5 cellular contexts compared by ENCODE assay signal in genomic region chr10:45756065-45756464, GRCh38. TPM values are rescaled to one million over a fixed set of nuclear protein-coding genes. Genes with fewer than 3 reads are reported as not detected.
DNase-seq lines count a peak whose midpoint lies in the region; ATAC-seq and TF ChIP-seq lines count a peak whose summit lies in the region.
"Not testable (repeated sequence)": the region's sequence is repeated elsewhere in the genome, so short reads cannot be mapped to it uniquely, and the experiment has no call there.

No MANE protein-coding gene starts in this region.

- not testable (repeated sequence) for H3K4me3 ChIP-seq in heart right ventricle

- not testable (repeated sequence) for TF ChIP-seq CTCF in foreskin keratinocyte (conservative IDR thresholded peaks at IDR 0.05); heart right ventricle (IDR thresholded peaks at IDR 0.05)

- not testable (repeated sequence) for H3K9me3 Mint-ChIP-seq in natural killer cell treated with Interleukin-12 subunit alpha and Interleukin-12 subunit beta and Interleukin-15 and Interleukin-18, amount 100 ng/mL, for 72 hours

- not testable (repeated sequence) for H3K36me3 Mint-ChIP-seq in natural killer cell treated with Interleukin-12 subunit alpha and Interleukin-12 subunit beta and Interleukin-15 and Interleukin-18, amount 100 ng/mL, for 72 hours

- DNase-seq in foreskin keratinocyte; Right ventricle myocardium superior; heart right ventricle; left ventricle myocardium superior; natural killer cell treated with Interleukin-12 subunit alpha and Interleukin-12 subunit beta and Interleukin-15 and Interleukin-18, amount 100 ng/mL, for 72 hours (ENCODE audit: low spot score): not testable (repeated sequence)

- H3K36me3 ChIP-seq in heart right ventricle, result peaks cover 0 to 59% (median 7%) of the 10 kb centered on the region in 9 donors

- H3K27me3 ChIP-seq in foreskin keratinocyte, heart right ventricle: not testable (repeated sequence)

- not testable (repeated sequence) for H3K27ac Mint-ChIP-seq in natural killer cell treated with Interleukin-12 subunit alpha and Interleukin-12 subunit beta and Interleukin-15 and Interleukin-18, amount 100 ng/mL, for 72 hours

- H3K4me1 ChIP-seq in foreskin keratinocyte, heart right ventricle: not testable (repeated sequence)

- not testable (repeated sequence) for H3K27me3 Mint-ChIP-seq in natural killer cell treated with Interleukin-12 subunit alpha and Interleukin-12 subunit beta and Interleukin-15 and Interleukin-18, amount 100 ng/mL, for 72 hours

- intact Hi-C loops in Right ventricle myocardium superior (cut with DNase I); heart right ventricle (cut with DNase I); left ventricle myocardium superior (cut with micrococcal nuclease): not testable (repeated sequence)

- not testable (repeated sequence) for H3K4me3 Mint-ChIP-seq in natural killer cell treated with Interleukin-12 subunit alpha and Interleukin-12 subunit beta and Interleukin-15 and Interleukin-18, amount 100 ng/mL, for 72 hours

- ATAC-seq in foreskin keratinocyte (peak; percentile 78), Right ventricle myocardium superior (ENCODE audit: poor library complexity) (peak; percentile 71), heart right ventricle (peak in 5 of 8 donors; percentile 62 to 81 (median 68)), left ventricle myocardium superior (peak; percentile 76)
- ATAC-seq in natural killer cell treated with Interleukin-12 subunit alpha and Interleukin-12 subunit beta and Interleukin-15 and Interleukin-18, amount 100 ng/mL, for 72 hours, result peak; percentile 73 to 87

- H3K9me3 ChIP-seq in heart right ventricle, result not testable (repeated sequence)

- not testable (repeated sequence) for H3K4me1 Mint-ChIP-seq in natural killer cell treated with Interleukin-12 subunit alpha and Interleukin-12 subunit beta and Interleukin-15 and Interleukin-18, amount 100 ng/mL, for 72 hours (ENCODE audit: low read depth in 2 of 2)

- 23 to 78% methylated on average over 1 of the region's 3 CpGs for WGBS in heart right ventricle, 2 donors

- not testable (repeated sequence) for H3K27ac ChIP-seq in foreskin keratinocyte, heart right ventricle

RNA-seq across cellular contexts. Expression of gene WASHC2C, which starts 29.0 kb away (rescaled TPM):
- total RNA-seq in foreskin keratinocyte (18.6 and 24.6 TPM in 2 replicates), Right ventricle myocardium superior (41.3 TPM), heart right ventricle (10 to 100 TPM; 21.8 to 32.8 (median 26.8) TPM), left ventricle myocardium superior (33.3 TPM)
- polyA plus RNA-seq in foreskin keratinocyte (9.3 and 11.5 TPM in 2 replicates), heart right ventricle (10 to 100 TPM; 10.1 to 13.2 TPM)
- total RNA-seq in natural killer cell treated with Interleukin-12 subunit alpha and Interleukin-12 subunit beta and Interleukin-15 and Interleukin-18, amount 100 ng/mL, for 72 hours, result 10 to 100 TPM; 24.4 to 39.4 TPM
